ENCODE assay signal across 9 cellular contexts in genomic region chr21:43609501-43610340, GRCh38. TPM values are rescaled to one million over a fixed set of nuclear protein-coding genes. Genes with fewer than 3 reads are reported as not detected.
DNase-seq lines count a peak whose midpoint lies in the region; ATAC-seq and TF ChIP-seq lines count a peak whose summit lies in the region.
"Had no signal": no experiment of that assay in that cellular context is flagged by ENCODE, and none has a peak within 500 bp of the region (broad histone marks: within the 10 kb centered on the region; RNA-seq: fewer than 3 reads in every experiment).

No MANE protein-coding gene starts in this region.

- H3K79me2 ChIP-seq in mammary epithelial cell (ENCODE audit: insufficient read depth, low read length) (no peaks in the 10 kb centered on the region), neural progenitor cell (ENCODE audit: low read depth) (no peaks in the 10 kb centered on the region)

- no TSS peak for BruUV-seq in mammary epithelial cell (replicated peaks; lab: Mats Ljungman, UMichigan)

- TF ChIP-seq CTCF in mammary epithelial cell (conservative IDR thresholded peaks at IDR 0.05 in 1 of 2, IDR thresholded peaks at IDR 0.05 in 1 of 2; ENCODE audit: extremely low read depth in 1 of 2, insufficient read depth in 1 of 2, low read depth in 1 of 2, low read length in 2 of 2) (no peak), neural progenitor cell (IDR thresholded peaks at IDR 0.05) (no peak)

- no peak overlapping the region for H3K4me3 Mint-ChIP-seq in neural progenitor cell
- no peak overlapping the region for H3K4me3 Mint-ChIP-seq in activated CD4-positive, alpha-beta memory T cell treated with anti-CD3 and anti-CD28 coated beads for 36 hours
- H3K4me3 Mint-ChIP-seq in activated CD4-positive, alpha-beta T cell treated with anti-CD3 and anti-CD28 coated beads, Interleukin-2, amount 10 ng/mL, durations not matched to agents 7 days and 5 days = no peak overlapping the region
- H3K4me3 Mint-ChIP-seq in stimulated activated memory B cell treated with anti-CD40 and anti-IgM and Interleukin-4, amounts not matched to agents 10 μg/mL and 1 μg/mL and 100 μg/mL, for 72 hours = no peak overlapping the region

- DNase-seq in Daoy (ENCODE audit: low read depth) = peak; percentile 94
- DNase-seq in NCI-H2196 (lab: John Stamatoyannopoulos, UW; ENCODE audit: unreplicated experiment) = peak; percentile 92
- DNase-seq in mammary epithelial cell = peak; percentile 87
- no peak for DNase-seq in neural progenitor cell (ENCODE audit: low spot score)
- DNase-seq in activated CD4-positive, alpha-beta memory T cell treated with anti-CD3 and anti-CD28 coated beads for 36 hours = no peak
- no peak for DNase-seq in stimulated activated CD4-positive, alpha-beta T cell treated with anti-CD3 and anti-CD28 coated beads, Interleukin-4, amount 100 ng/mL, for 24 hours
- DNase-seq in activated CD4-positive, alpha-beta T cell treated with anti-CD3 and anti-CD28 coated beads, Interleukin-2, amount 10 ng/mL, durations not matched to agents 7 days and 5 days = no peak
- DNase-seq: activated CD4-positive, alpha-beta T cell treated with anti-CD3 and anti-CD28 coated beads for 1 hour had no signal

- H2AFZ ChIP-seq in mammary epithelial cell (ENCODE audit: low read depth, low read length) (peak overlapping the region; percentile 32), neural progenitor cell (replicated peaks) (no peak overlapping the region)

- H3K4me1 ChIP-seq in mammary epithelial cell (ENCODE audit: insufficient read depth, low read length) (peaks cover 36% of the 10 kb centered on the region), neural progenitor cell (no peaks in the 10 kb centered on the region)

- peaks cover 11% of the 10 kb centered on the region for H3K4me1 Mint-ChIP-seq in neural progenitor cell
- peaks cover 6% of the 10 kb centered on the region for H3K4me1 Mint-ChIP-seq in activated CD4-positive, alpha-beta memory T cell treated with anti-CD3 and anti-CD28 coated beads for 36 hours (ENCODE audit: low read depth)
- peaks cover 13% of the 10 kb centered on the region for H3K4me1 Mint-ChIP-seq in activated CD4-positive, alpha-beta T cell treated with anti-CD3 and anti-CD28 coated beads, Interleukin-2, amount 10 ng/mL, durations not matched to agents 7 days and 5 days
- peaks cover 9% of the 10 kb centered on the region for H3K4me1 Mint-ChIP-seq in stimulated activated memory B cell treated with anti-CD40 and anti-IgM and Interleukin-4, amounts not matched to agents 10 μg/mL and 1 μg/mL and 100 μg/mL, for 72 hours

- H3K27ac Mint-ChIP-seq in neural progenitor cell = peak overlapping the region; percentile 33
- H3K27ac Mint-ChIP-seq in activated CD4-positive, alpha-beta memory T cell treated with anti-CD3 and anti-CD28 coated beads for 36 hours = no peak overlapping the region
- no peak overlapping the region for H3K27ac Mint-ChIP-seq in activated CD4-positive, alpha-beta T cell treated with anti-CD3 and anti-CD28 coated beads, Interleukin-2, amount 10 ng/mL, durations not matched to agents 7 days and 5 days
- H3K27ac Mint-ChIP-seq in stimulated activated memory B cell treated with anti-CD40 and anti-IgM and Interleukin-4, amounts not matched to agents 10 μg/mL and 1 μg/mL and 100 μg/mL, for 72 hours = no peak overlapping the region

- H3K9me3 Mint-ChIP-seq in neural progenitor cell = peaks cover 3% of the 10 kb centered on the region
- no peaks in the 10 kb centered on the region for H3K9me3 Mint-ChIP-seq in activated CD4-positive, alpha-beta memory T cell treated with anti-CD3 and anti-CD28 coated beads for 36 hours
- no peaks in the 10 kb centered on the region for H3K9me3 Mint-ChIP-seq in activated CD4-positive, alpha-beta T cell treated with anti-CD3 and anti-CD28 coated beads, Interleukin-2, amount 10 ng/mL, durations not matched to agents 7 days and 5 days
- H3K9me3 Mint-ChIP-seq in stimulated activated memory B cell treated with anti-CD40 and anti-IgM and Interleukin-4, amounts not matched to agents 10 μg/mL and 1 μg/mL and 100 μg/mL, for 72 hours = no peaks in the 10 kb centered on the region

- H3K36me3 ChIP-seq in mammary epithelial cell (ENCODE audit: insufficient read depth, low read length) (no peaks in the 10 kb centered on the region), neural progenitor cell (no peaks in the 10 kb centered on the region)

- 14% methylated on average over 7 of the region's 8 CpGs for WGBS in mammary epithelial cell (ENCODE audit: low coverage, missing lambda C conversion rate)

- H3K9ac ChIP-seq in mammary epithelial cell (ENCODE audit: insufficient read depth, low read length) = no peak overlapping the region
- H3K9ac ChIP-seq in neural progenitor cell = no peak overlapping the region

- H3K4me2 ChIP-seq in mammary epithelial cell (ENCODE audit: insufficient read depth, low read depth, low read length) (peak overlapping the region; percentile 34), neural progenitor cell (no peak overlapping the region)

- no peaks in the 10 kb centered on the region for H4K20me1 ChIP-seq in mammary epithelial cell (ENCODE audit: insufficient read depth, low read length)
- no peaks in the 10 kb centered on the region for H4K20me1 ChIP-seq in neural progenitor cell (ENCODE audit: low read depth)

- dilution Hi-C loops in mammary epithelial cell (cut with HindIII; ENCODE audit: low sequenced_read_pairs) = no loop called here

- CTCF ChIA-PET in mammary epithelial cell (lab: Charles Lee; ENCODE audit: low non-redundant PET) = no interaction called here
- CTCF ChIA-PET in activated CD4-positive, alpha-beta memory T cell treated with anti-CD3 and anti-CD28 coated beads for 36 hours (lab: Charles Lee) = interaction anchor here (0.6 kb wide), 1 partner anchor 36 kb away, joined by 3 read pairs; no protein-coding TSS in a partner anchor
- CTCF ChIA-PET in activated CD4-positive, alpha-beta T cell treated with anti-CD3 and anti-CD28 coated beads, Interleukin-2, amount 10 ng/mL, durations not matched to agents 7 days and 5 days (lab: Charles Lee) = no interaction called here

- H3F3A ChIP-seq in neural progenitor cell (ENCODE audit: low read depth) = no peaks in the 10 kb centered on the region

- peak overlapping the region; percentile 50 for H3K27ac ChIP-seq in mammary epithelial cell (ENCODE audit: insufficient read depth, low read depth, low read length)
- H3K27ac ChIP-seq in neural progenitor cell = no peak overlapping the region

- POLR2A ChIA-PET in activated CD4-positive, alpha-beta memory T cell treated with anti-CD3 and anti-CD28 coated beads for 36 hours (lab: Charles Lee) = interaction anchor here (1.2 kb wide), 1 partner anchor 13 kb away, joined by 3 read pairs; no protein-coding TSS in a partner anchor
- POLR2A ChIA-PET in activated CD4-positive, alpha-beta T cell treated with anti-CD3 and anti-CD28 coated beads, Interleukin-2, amount 10 ng/mL, durations not matched to agents 7 days and 5 days (lab: Charles Lee) = no interaction called here

- no peaks in the 10 kb centered on the region for H3K27me3 ChIP-seq in mammary epithelial cell (ENCODE audit: insufficient read depth, low read length)
- H3K27me3 ChIP-seq in neural progenitor cell = no peaks in the 10 kb centered on the region

- no peaks in the 10 kb centered on the region for H3K27me3 Mint-ChIP-seq in neural progenitor cell (ENCODE audit: insufficient read depth, low read depth)
- peaks cover 3% of the 10 kb centered on the region for H3K27me3 Mint-ChIP-seq in activated CD4-positive, alpha-beta memory T cell treated with anti-CD3 and anti-CD28 coated beads for 36 hours
- no peaks in the 10 kb centered on the region for H3K27me3 Mint-ChIP-seq in activated CD4-positive, alpha-beta T cell treated with anti-CD3 and anti-CD28 coated beads, Interleukin-2, amount 10 ng/mL, durations not matched to agents 7 days and 5 days
- H3K27me3 Mint-ChIP-seq in stimulated activated memory B cell treated with anti-CD40 and anti-IgM and Interleukin-4, amounts not matched to agents 10 μg/mL and 1 μg/mL and 100 μg/mL, for 72 hours = no peaks in the 10 kb centered on the region

- in situ Hi-C loops in mammary epithelial cell (cut with MboI; ENCODE audit: low sequenced_read_pairs in 2 of 2) = no loop called here

- no peaks in the 10 kb centered on the region for H3K9me3 ChIP-seq in mammary epithelial cell (replicated peaks; ENCODE audit: insufficient read depth, low read length)
- no peaks in the 10 kb centered on the region for H3K9me3 ChIP-seq in neural progenitor cell (ENCODE audit: low read depth)

- intact Hi-C loops in mammary epithelial cell (cut with micrococcal nuclease) = loop anchor here (2.0 kb wide), 1 partner anchor 25 kb away; no protein-coding TSS in a partner anchor
- intact Hi-C loops in activated CD4-positive, alpha-beta memory T cell treated with anti-CD3 and anti-CD28 coated beads for 36 hours (cut with micrococcal nuclease) = no loop called here

- no peaks in the 10 kb centered on the region for H3K36me3 Mint-ChIP-seq in neural progenitor cell
- H3K36me3 Mint-ChIP-seq in activated CD4-positive, alpha-beta memory T cell treated with anti-CD3 and anti-CD28 coated beads for 36 hours = no peaks in the 10 kb centered on the region
- H3K36me3 Mint-ChIP-seq in activated CD4-positive, alpha-beta T cell treated with anti-CD3 and anti-CD28 coated beads, Interleukin-2, amount 10 ng/mL, durations not matched to agents 7 days and 5 days (ENCODE audit: low read depth) = no peaks in the 10 kb centered on the region
- H3K36me3 Mint-ChIP-seq in stimulated activated memory B cell treated with anti-CD40 and anti-IgM and Interleukin-4, amounts not matched to agents 10 μg/mL and 1 μg/mL and 100 μg/mL, for 72 hours = no peaks in the 10 kb centered on the region

- no peak for ATAC-seq in stimulated activated memory B cell treated with anti-CD40 and anti-IgM and Interleukin-4, amounts not matched to agents 10 μg/mL and 1 μg/mL and 100 μg/mL, for 72 hours

- H3K4me3 ChIP-seq in mammary epithelial cell (replicated peaks in 1 of 3; ENCODE audit: insufficient read depth in 1 of 3, low read depth in 2 of 3, low read length in 3 of 3) = no peak overlapping the region
- H3K4me3 ChIP-seq in neural progenitor cell = no peak overlapping the region

RNA-seq across cellular contexts. Expression of gene HSF2BP, which starts 49.6 kb away (rescaled TPM):
- total RNA-seq in Daoy (2014; rRNA removed; shearing (Covaris generic)) = 2.7 and 3.5 TPM in 2 replicates
- 1 to 10 TPM; 4.0 to 4.2 TPM for total RNA-seq in mammary epithelial cell
- 3.0 TPM for polyA plus RNA-seq in mammary epithelial cell
- 1.4 TPM for polyA minus RNA-seq in mammary epithelial cell
- total RNA-seq in neural progenitor cell (ENCODE audit: low replicate concordance) = 0.71 and 1.1 TPM in 2 replicates
- total RNA-seq in activated CD4-positive, alpha-beta memory T cell treated with anti-CD3 and anti-CD28 coated beads for 36 hours = under 1 TPM; 0.50 to 0.73 TPM
- under 1 TPM; 0.56 to 0.72 TPM for total RNA-seq in activated CD4-positive, alpha-beta T cell treated with anti-CD3 and anti-CD28 coated beads, Interleukin-2, amount 10 ng/mL, durations not matched to agents 7 days and 5 days

RNA-seq across cellular contexts. Expression of gene RRP1B, which starts 49.6 kb away (rescaled TPM):
- total RNA-seq in Daoy (2014; rRNA removed; shearing (Covaris generic)) = 45.9 and 46.7 TPM in 2 replicates
- total RNA-seq in mammary epithelial cell = 10 to 100 TPM; 26.7 to 36.6 TPM
- polyA plus RNA-seq in mammary epithelial cell = 21.4 TPM
- polyA minus RNA-seq in mammary epithelial cell = 41.7 TPM
- total RNA-seq in neural progenitor cell (ENCODE audit: low replicate concordance) = 45.0 TPM in 2 replicates
- 10 to 100 TPM; 66.7 to 69.9 TPM for total RNA-seq in activated CD4-positive, alpha-beta memory T cell treated with anti-CD3 and anti-CD28 coated beads for 36 hours
- total RNA-seq in activated CD4-positive, alpha-beta T cell treated with anti-CD3 and anti-CD28 coated beads, Interleukin-2, amount 10 ng/mL, durations not matched to agents 7 days and 5 days = 10 to 100 TPM; 47.7 to 48.1 TPM

Comparison
In these comparisons a context has a peak if more than half of its experiments do, and no peak if none do; other contexts are left out.
1. DNase-seq: peak in Daoy (single experiment), NCI-H2196 (single experiment) and mammary epithelial cell (single experiment); none in neural progenitor cell (single experiment), activated CD4-positive, alpha-beta memory T cell treated with anti-CD3 and anti-CD28 coated beads for 36 hours (single experiment), stimulated activated CD4-positive, alpha-beta T cell treated with anti-CD3 and anti-CD28 coated beads, Interleukin-4, amount 100 ng/mL, for 24 hours (single experiment) and activated CD4-positive, alpha-beta T cell treated with anti-CD3 and anti-CD28 coated beads, Interleukin-2, amount 10 ng/mL, durations not matched to agents 7 days and 5 days (single experiment).